Comparison of ENCODE assay signal across 1 cellular context in genomic region chr1:110482662-110483307, GRCh38.
TF ChIP-seq lines count a peak whose summit lies in the region.

No MANE protein-coding gene starts in this region.

TF ChIP-seq in IMR-90, 13 proteins besides CTCF, POLR2A, EP300 and RAD21:
- no peak for TF ChIP-seq RCOR1 (IDR thresholded peaks at IDR 0.05; ENCODE audit: insufficient replicate concordance, low read length)
- no peak for TF ChIP-seq SMC3 (IDR thresholded peaks at IDR 0.05; ENCODE audit: low read depth, low read length)
- TF ChIP-seq BHLHE40 (IDR thresholded peaks at IDR 0.05; ENCODE audit: low read depth, low read length) = no peak
- no peak for TF ChIP-seq NFE2L2 (IDR thresholded peaks at IDR 0.05; ENCODE audit: low read depth, low read length)
- TF ChIP-seq USF2 (IDR thresholded peaks at IDR 0.05; ENCODE audit: low read depth, low read length) = no peak
- TF ChIP-seq CHD1 (IDR thresholded peaks at IDR 0.05; ENCODE audit: low read depth, low read length) = no peak
- TF ChIP-seq MAFK (IDR thresholded peaks at IDR 0.05; ENCODE audit: low read depth, low read length) = no peak
- TF ChIP-seq CEBPB (IDR thresholded peaks at IDR 0.05; ENCODE audit: low read depth, low read length) = no peak
- no peak for TF ChIP-seq RFX5 (IDR thresholded peaks at IDR 0.05; ENCODE audit: low read depth, low read length)
- TF ChIP-seq MXI1 (IDR thresholded peaks at IDR 0.05; ENCODE audit: borderline replicate concordance, low read depth, low read length) = no peak
- TF ChIP-seq ELK1 (IDR thresholded peaks at IDR 0.05; ENCODE audit: borderline replicate concordance, low read depth, low read length) = no peak
- no peak for TF ChIP-seq MAZ (IDR thresholded peaks at IDR 0.05; ENCODE audit: borderline replicate concordance, low read depth, low read length)
- no peak for TF ChIP-seq FOS (IDR thresholded peaks at IDR 0.05; ENCODE audit: low read depth, low read length)
